In genomic region chr19:18741124-18741493, GRCh38 we compare ENCODE assay signal across 18 cellular contexts. TPM values are rescaled to one million over a fixed set of nuclear protein-coding genes. Genes with fewer than 3 reads are reported as not detected.
DNase-seq lines count a peak whose midpoint lies in the region; ATAC-seq and TF ChIP-seq lines count a peak whose summit lies in the region.
"Had no signal": no experiment of that assay in that cellular context is flagged by ENCODE, and none has a peak within 500 bp of the region (broad histone marks: within the 10 kb centered on the region; RNA-seq: fewer than 3 reads in every experiment).

No MANE protein-coding gene starts in this region.

- ATAC-seq in IMR-90 (ENCODE audit: low read depth) (no peak), left colon (peak; percentile 9), GM21825 (IDR thresholded peaks at IDR 0.05; ENCODE audit: unreplicated experiment) (no peak), Right ventricle myocardium inferior (no peak)
- ATAC-seq: HCT116; stimulated activated effector memory CD8-positive, alpha-beta T cell treated with anti-CD3 and anti-CD28 coated beads, Interleukin-12 subunit alpha, Interleukin-12 subunit beta, amount 100 ng/mL, for 72 hours had no signal

- in situ Hi-C loops in IMR-90 (cut with MboI; ENCODE audit: low sequenced_read_pairs) = no loop called here

- no peak overlapping the region for H3K4me3 ChIP-seq in IMR-90 (ENCODE audit: insufficient read depth, low read depth, low read length)
- H3K4me3 ChIP-seq in stomach = no peak overlapping the region
- H3K4me3 ChIP-seq: A549 had no signal

- H3K18ac ChIP-seq in IMR-90 (ENCODE audit: low read depth, low read length) = no peak overlapping the region

- no peaks in the 10 kb centered on the region for H3K27me3 ChIP-seq in IMR-90 (ENCODE audit: control insufficient read depth, insufficient read depth, low read length)
- H3K27me3 ChIP-seq in stomach = no peaks in the 10 kb centered on the region

- H2BK20ac ChIP-seq in IMR-90 (ENCODE audit: low read depth, low read length) = no peak overlapping the region

- no peak overlapping the region for H3K14ac ChIP-seq in IMR-90 (replicated peaks; ENCODE audit: low read depth, low read length)

- H3K27ac ChIP-seq in IMR-90 (ENCODE audit: insufficient read depth, low read length) = no peak overlapping the region
- peak overlapping the region; percentile 60 to 74 (median 65) for H3K27ac ChIP-seq in stomach
- H3K27ac ChIP-seq: A549 had no signal

- no peak overlapping the region for H2AFZ ChIP-seq in IMR-90 (replicated peaks; ENCODE audit: low read length, poor library complexity)

- H3K36me3 ChIP-seq in IMR-90 (ENCODE audit: control insufficient read depth, insufficient read depth, low read length) (peaks cover 4% of the 10 kb centered on the region; the same call in 1 of the 2 replicates), stomach (peaks cover 0 to 7% (median 0%) of the 10 kb centered on the region in 4 donors)

- no peak overlapping the region for H4K8ac ChIP-seq in IMR-90 (ENCODE audit: low read depth in 2 of 2, low read length in 2 of 2)

- no peaks in the 10 kb centered on the region for H3K9me1 ChIP-seq in IMR-90 (ENCODE audit: insufficient read depth, low read length)

- H2AK9ac ChIP-seq in IMR-90 (replicated peaks; ENCODE audit: low read depth, low read length, poor library complexity) = peak overlapping the region; percentile 82

- no peak overlapping the region; the same call in 1 of the 2 replicates for H3K23ac ChIP-seq in IMR-90 (ENCODE audit: low read depth, low read length)

- no peak overlapping the region for H3K9ac ChIP-seq in IMR-90 (ENCODE audit: low read depth, low read length)

- no peak overlapping the region for H2BK5ac ChIP-seq in IMR-90 (ENCODE audit: low read depth, low read length, poor library complexity, severe bottlenecking)

- BruUV-seq in IMR-90 (replicated peaks; lab: Mats Ljungman, UMichigan) = no TSS peak

- DNase-seq in NCI-H146 (lab: John Stamatoyannopoulos, UW) (peak; percentile 37), NCI-H146 treated with DMSO at 0.1 percent for 48 hours (lab: John Stamatoyannopoulos, UW; ENCODE audit: unreplicated experiment) (no peak), IMR-90 (no peak), left colon (no peak), stomach (no peak), AML-193 (lab: John Stamatoyannopoulos, UW) (no peak), Right ventricle myocardium inferior (ENCODE audit: missing footprints) (no peak)
- DNase-seq: activated CD4-positive, alpha-beta T cell treated with anti-CD3 and anti-CD28 coated beads, Interleukin-2, amount 10 ng/mL, durations not matched to agents 7 days and 5 days; activated CD8-positive, alpha-beta memory T cell treated with anti-CD3 and anti-CD28 coated beads, Interleukin-2, amount 50 U/mL, for 4 hours; activated effector memory CD4-positive, alpha-beta T cell treated with anti-CD3 and anti-CD28 coated beads, Interleukin-2, amount 50 U/mL, for 16 hours; MM.1S; NCI-H524 treated with DMSO at 0.1 percent for 48 hours; SW 1271 had no signal

- TF ChIP-seq RAD21 in IMR-90 (IDR thresholded peaks at IDR 0.05; ENCODE audit: low read length) = no peak

- WGBS in IMR-90 (ENCODE audit: extremely low coverage in 2 of 2, insufficient read length in 1 of 2), 2 experiments = 25% methylated on average over 2 of the region's 7 CpGs; no CpG with 5 or more reads in 1 of the 2 experiments
- 19 to 44% (median 31%) methylated on average over 5 to 7 of the region's 7 CpGs for WGBS in stomach, 5 donors

- no peak overlapping the region for H2AK5ac ChIP-seq in IMR-90 (ENCODE audit: low read depth, low read length)

- H3K4ac ChIP-seq in IMR-90 (ENCODE audit: low read depth, low read length) = no peak overlapping the region; the same call in 1 of the 2 replicates

- H3K9me3 ChIP-seq in IMR-90 (ENCODE audit: control insufficient read depth, insufficient read depth, low read length) = no peaks in the 10 kb centered on the region
- H3K9me3 ChIP-seq in stomach = no peaks in the 10 kb centered on the region
- H3K9me3 ChIP-seq: A549 had no signal

- no peak for TF ChIP-seq EP300 in stomach (IDR thresholded peaks at IDR 0.05)

- H2BK15ac ChIP-seq in IMR-90 (ENCODE audit: low read depth, low read length) = 0 out of 3 replicates have a peak overlapping the region, but pooled peaks have one; percentile 28

- no peak overlapping the region for H3K56ac ChIP-seq in IMR-90 (ENCODE audit: extremely low read depth, insufficient read depth, low read length)

- peaks cover 29% of the 10 kb centered on the region for H4K20me1 ChIP-seq in IMR-90 (ENCODE audit: insufficient read depth, low read length)

- dilution Hi-C loops in IMR-90 (cut with HindIII; ENCODE audit: low sequenced_read_pairs, unreplicated experiment) = no loop called here

- H2BK120ac ChIP-seq in IMR-90 (ENCODE audit: low read depth, low read length) = no peak overlapping the region

- peaks cover 5 to 7% of the 10 kb centered on the region in 2 experiments; a peak in 3 of 4 replicates for H3K79me1 ChIP-seq in IMR-90 (ENCODE audit: low read depth in 1 of 2, low read length in 2 of 2)

- H4K5ac ChIP-seq in IMR-90 (ENCODE audit: low read depth, low read length) = no peak overlapping the region

- CTCF ChIA-PET in IMR-90 (lab: Yijun Ruan, JAX) = interaction anchor here (0.6 kb wide), 1 partner anchor 402 kb away, joined by 6 read pairs; no protein-coding TSS in a partner anchor

- peaks cover 3% of the 10 kb centered on the region; the same call in 1 of the 2 replicates for H3K4me1 ChIP-seq in IMR-90 (ENCODE audit: control insufficient read depth, insufficient read depth, low read length)
- peaks cover 61 to 76% (median 74%) of the 10 kb centered on the region in 4 donors for H3K4me1 ChIP-seq in stomach

- no peak overlapping the region for H4K91ac ChIP-seq in IMR-90 (ENCODE audit: insufficient read depth, low read depth, low read length)

- H3K4me2 ChIP-seq in IMR-90 (ENCODE audit: low read depth, low read length) = no peak overlapping the region
- H3K4me2 ChIP-seq: A549 had no signal

- no peak for TF ChIP-seq POLR2A in IMR-90 (IDR thresholded peaks at IDR 0.05; ENCODE audit: low read depth, low read length)
- TF ChIP-seq POLR2A in stomach (IDR thresholded peaks at IDR 0.05) = no peak

- TF ChIP-seq CTCF in IMR-90 (conservative IDR thresholded peaks at IDR 0.05; ENCODE audit: low read depth, low read length) (no peak), stomach (IDR thresholded peaks at IDR 0.05) (no peak)

- intact Hi-C loops in IMR-90 (cut with micrococcal nuclease) = no loop called here
- intact Hi-C loops in left colon (cut with DNase I, micrococcal nuclease) = no loop called here
- intact Hi-C loops in stomach (cut with DNase I; ENCODE audit: low total_unique reads) = no loop called here
- intact Hi-C loops in Right ventricle myocardium inferior (cut with DNase I) = no loop called here

- POLR2A ChIA-PET in IMR-90 (lab: Charles Lee; ENCODE audit: unreplicated experiment) = no interaction called here

TF ChIP-seq in IMR-90, 13 proteins besides CTCF, POLR2A, EP300 and RAD21:
- no peak for TF ChIP-seq MAZ (IDR thresholded peaks at IDR 0.05; ENCODE audit: borderline replicate concordance, low read depth, low read length)
- no peak for TF ChIP-seq SMC3 (IDR thresholded peaks at IDR 0.05; ENCODE audit: low read depth, low read length)
- TF ChIP-seq RFX5 (IDR thresholded peaks at IDR 0.05; ENCODE audit: low read depth, low read length) = no peak
- no peak for TF ChIP-seq MXI1 (IDR thresholded peaks at IDR 0.05; ENCODE audit: borderline replicate concordance, low read depth, low read length)
- TF ChIP-seq CHD1 (IDR thresholded peaks at IDR 0.05; ENCODE audit: low read depth, low read length) = no peak
- TF ChIP-seq FOS (IDR thresholded peaks at IDR 0.05; ENCODE audit: low read depth, low read length) = no peak
- no peak for TF ChIP-seq NFE2L2 (IDR thresholded peaks at IDR 0.05; ENCODE audit: low read depth, low read length)
- TF ChIP-seq USF2 (IDR thresholded peaks at IDR 0.05; ENCODE audit: low read depth, low read length) = no peak
- no peak for TF ChIP-seq RCOR1 (IDR thresholded peaks at IDR 0.05; ENCODE audit: insufficient replicate concordance, low read length)
- no peak for TF ChIP-seq MAFK (IDR thresholded peaks at IDR 0.05; ENCODE audit: low read depth, low read length)
- TF ChIP-seq BHLHE40 (IDR thresholded peaks at IDR 0.05; ENCODE audit: low read depth, low read length) = no peak
- TF ChIP-seq CEBPB (IDR thresholded peaks at IDR 0.05; ENCODE audit: low read depth, low read length) = no peak
- TF ChIP-seq ELK1 (IDR thresholded peaks at IDR 0.05; ENCODE audit: borderline replicate concordance, low read depth, low read length) = no peak

RNA-seq across cellular contexts. Expression of gene COMP, which starts 50.0 kb away (rescaled TPM):
- total RNA-seq in IMR-90 (2012; rRNA removed) = under 0.01 TPM in 2 replicates
- 0.34 and 0.43 TPM in 2 replicates for polyA plus RNA-seq in IMR-90 (2012; rRNA removed)
- 0.16 and 0.34 TPM in 2 replicates for polyA plus RNA-seq in IMR-90 (2012; cell fraction: cytosol; rRNA removed)
- polyA plus RNA-seq in IMR-90 (2012; cell fraction: nucleus; rRNA removed; ENCODE audit: low replicate concordance) = 0.17 and 0.36 TPM in 2 replicates
- total RNA-seq in left colon = not detected
- 1 to 10 TPM in 1 of 5 donors, not detected in 4; 1.4 TPM for total RNA-seq in stomach
- polyA plus RNA-seq in stomach = 1 to 10 TPM in 2 of 3 donors, under 1 TPM in 1; 0.62 to 4.1 (median 1.8) TPM
- total RNA-seq in Right ventricle myocardium inferior = not detected
- total RNA-seq: activated CD4-positive, alpha-beta T cell treated with anti-CD3 and anti-CD28 coated beads, Interleukin-2, amount 10 ng/mL, durations not matched to agents 7 days and 5 days had no signal
- polyA plus RNA-seq: A549, IgD-negative memory B cell had no signal

RNA-seq across cellular contexts. Expression of gene CRTC1, which starts 57.6 kb away (rescaled TPM):
- 0.18 and 0.28 TPM in 2 replicates for total RNA-seq in IMR-90 (2012; rRNA removed)
- 5.7 and 6.5 TPM in 2 replicates for polyA plus RNA-seq in IMR-90 (2012; rRNA removed)
- polyA plus RNA-seq in IMR-90 (2012; cell fraction: cytosol; rRNA removed) = 3.1 and 6.8 TPM in 2 replicates
- polyA plus RNA-seq in IMR-90 (2012; cell fraction: nucleus; rRNA removed; ENCODE audit: low replicate concordance) = 28.3 and 53.7 TPM in 2 replicates
- total RNA-seq in left colon = 10 to 100 TPM; 10.2 TPM
- 10 to 100 TPM in 1 of 5 donors, 1 to 10 TPM in 3, not detected in 1; 4.2 to 28.0 (median 4.7) TPM for total RNA-seq in stomach
- polyA plus RNA-seq in stomach = 1 to 10 TPM; 4.6 to 8.4 (median 4.6) TPM
- total RNA-seq in Right ventricle myocardium inferior = 10.3 TPM
